17 cellular contexts compared by ENCODE assay signal in the genomic region with DNA sequence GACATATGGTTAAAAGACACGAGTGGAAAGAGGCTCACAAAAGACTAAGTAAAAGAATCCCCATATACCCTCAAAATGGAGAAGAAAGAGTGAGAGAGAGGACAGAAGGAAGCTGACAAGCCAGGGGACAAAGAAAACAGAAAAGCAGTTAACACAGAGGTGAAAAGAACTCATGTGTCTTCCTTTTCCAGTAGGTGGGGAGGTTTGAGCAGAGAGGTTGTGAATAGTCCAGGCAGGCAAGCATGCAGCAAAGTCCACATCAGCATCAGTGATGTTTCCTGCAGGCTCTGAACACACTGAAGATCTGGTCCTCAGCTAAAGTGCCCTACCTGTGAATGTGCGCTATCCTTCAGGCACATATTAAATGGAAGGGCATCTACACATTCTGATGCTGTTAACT.
DNase-seq lines count a peak whose midpoint lies in the region; ATAC-seq and TF ChIP-seq lines count a peak whose summit lies in the region.
"Had no signal": no experiment of that assay in that cellular context is flagged by ENCODE, and none has a peak within 500 bp of the region (broad histone marks: within the 10 kb centered on the region; RNA-seq: fewer than 3 reads in every experiment).

No MANE protein-coding gene starts in this region.

- H3K4me3 ChIP-seq in H7 (ENCODE audit: insufficient read depth, low read depth, low read length), result no peak overlapping the region
- H3K4me3 ChIP-seq in endodermal cell (ENCODE audit: low read length), result no peak overlapping the region
- H3K4me3 ChIP-seq in neural progenitor cell, result no peak overlapping the region
- H3K4me3 ChIP-seq: GM23248, HAP-1 had no signal

- no peaks in the 10 kb centered on the region for H3F3A ChIP-seq in neural progenitor cell (ENCODE audit: low read depth)

- H3K9me3 Mint-ChIP-seq in endodermal cell (peaks cover 10% of the 10 kb centered on the region), neural progenitor cell (peaks cover 1% of the 10 kb centered on the region)

- H3K27me3 Mint-ChIP-seq in endodermal cell (ENCODE audit: insufficient read depth) (no peaks in the 10 kb centered on the region), neural progenitor cell (ENCODE audit: insufficient read depth, low read depth) (peaks cover 4% of the 10 kb centered on the region)

- H3K36me3 Mint-ChIP-seq in endodermal cell (ENCODE audit: low read depth) (no peaks in the 10 kb centered on the region), neural progenitor cell (no peaks in the 10 kb centered on the region)

- no peaks in the 10 kb centered on the region for H4K20me1 ChIP-seq in neural progenitor cell (ENCODE audit: low read depth)

- peaks cover 8% of the 10 kb centered on the region for H3K9me3 ChIP-seq in endodermal cell (ENCODE audit: control insufficient read depth, low read length)
- H3K9me3 ChIP-seq in neural progenitor cell (ENCODE audit: low read depth), result no peaks in the 10 kb centered on the region
- H3K9me3 ChIP-seq: Caco-2, HAP-1 had no signal

- ATAC-seq in GM19023 (IDR thresholded peaks at IDR 0.05; ENCODE audit: unreplicated experiment), result no peak
- ATAC-seq in GM21390 (IDR thresholded peaks at IDR 0.05; ENCODE audit: unreplicated experiment), result no peak

- H3K36me3 ChIP-seq in H7 (replicated peaks; ENCODE audit: control insufficient read depth, insufficient read depth, low read length) (no peaks in the 10 kb centered on the region), endodermal cell (ENCODE audit: control insufficient read depth, insufficient read depth, low read length) (no peaks in the 10 kb centered on the region), neural progenitor cell (no peaks in the 10 kb centered on the region)
- H3K36me3 ChIP-seq: HAP-1 had no signal

- DNase-seq in DMS53 treated with DMSO at 0.1 percent for 48 hours (lab: John Stamatoyannopoulos, UW; ENCODE audit: unreplicated experiment), result peak; percentile 4
- peak; percentile 7 for DNase-seq in H7
- DNase-seq in endodermal cell, result no peak
- peak; percentile 14 for DNase-seq in neural progenitor cell (ENCODE audit: low spot score)
- DNase-seq in GM19238 (ENCODE audit: insufficient read length, low spot score), result no peak
- no peak for DNase-seq in NCI-H82 (lab: John Stamatoyannopoulos, UW)
- DNase-seq: AML-193; Caco-2; CD4-positive, alpha-beta T cell; DMS153; GDM1; GM23248 had no signal

- 92% methylated on average over 1 of the region's 2 CpGs; no CpG with 5 or more reads in 1 of the 2 experiments for WGBS in endodermal cell (ENCODE audit: insufficient coverage in 1 of 2, insufficient read length in 1 of 2), 2 experiments

- H3K79me2 ChIP-seq in neural progenitor cell (ENCODE audit: low read depth), result no peaks in the 10 kb centered on the region

- no peak overlapping the region for H3K4me2 ChIP-seq in neural progenitor cell
- H3K4me2 ChIP-seq: KMS-11 had no signal

- no peaks in the 10 kb centered on the region for H3K27me3 ChIP-seq in H7 (ENCODE audit: control insufficient read depth, insufficient read depth, low read length)
- H3K27me3 ChIP-seq in endodermal cell (ENCODE audit: control insufficient read depth, insufficient read depth, low read length, poor library complexity, severe bottlenecking), result no peaks in the 10 kb centered on the region
- H3K27me3 ChIP-seq in neural progenitor cell, result no peaks in the 10 kb centered on the region

- H3K9ac ChIP-seq in endodermal cell (ENCODE audit: extremely low read depth, low read length, poor library complexity, severe bottlenecking), result no peak overlapping the region
- no peak overlapping the region for H3K9ac ChIP-seq in neural progenitor cell
- H3K9ac ChIP-seq: GM23248, KMS-11 had no signal

- TF ChIP-seq CTCF in endodermal cell (conservative IDR thresholded peaks at IDR 0.05), result no peak
- TF ChIP-seq CTCF in neural progenitor cell (IDR thresholded peaks at IDR 0.05), result no peak

- H3K4me3 Mint-ChIP-seq in endodermal cell, result no peak overlapping the region
- H3K4me3 Mint-ChIP-seq in neural progenitor cell, result no peak overlapping the region
- H3K4me3 Mint-ChIP-seq: CD4-positive, alpha-beta T cell had no signal

- no peaks in the 10 kb centered on the region for H3K4me1 ChIP-seq in endodermal cell (ENCODE audit: control insufficient read depth, insufficient read depth, low read length)
- peaks cover 9% of the 10 kb centered on the region for H3K4me1 ChIP-seq in neural progenitor cell
- H3K4me1 ChIP-seq: Caco-2 had no signal

- H2AFZ ChIP-seq in neural progenitor cell (replicated peaks), result peak overlapping the region; percentile 90
- H2AFZ ChIP-seq: GM23248 had no signal

- H3K27ac Mint-ChIP-seq in endodermal cell, result peak overlapping the region; percentile 2
- no peak overlapping the region for H3K27ac Mint-ChIP-seq in neural progenitor cell
- H3K27ac Mint-ChIP-seq: CD4-positive, alpha-beta T cell had no signal

- H3K4me1 Mint-ChIP-seq in endodermal cell (no peaks in the 10 kb centered on the region), neural progenitor cell (no peaks in the 10 kb centered on the region)

- H3K27ac ChIP-seq in endodermal cell (ENCODE audit: low read depth, low read length) (no peak overlapping the region), neural progenitor cell (peak overlapping the region; percentile 16)
- H3K27ac ChIP-seq: C4-2B, GM23248, KMS-11 had no signal

Comparison
In these comparisons a context has a peak if more than half of its experiments do, and no peak if none do; other contexts are left out.
1. DNase-seq: peak in DMS53 treated with DMSO at 0.1 percent for 48 hours (single experiment), H7 (single experiment) and neural progenitor cell (single experiment); none in endodermal cell (single experiment), GM19238 (single experiment) and NCI-H82 (single experiment).